ENCODE assay signal across 1 cellular context in the genomic region with DNA sequence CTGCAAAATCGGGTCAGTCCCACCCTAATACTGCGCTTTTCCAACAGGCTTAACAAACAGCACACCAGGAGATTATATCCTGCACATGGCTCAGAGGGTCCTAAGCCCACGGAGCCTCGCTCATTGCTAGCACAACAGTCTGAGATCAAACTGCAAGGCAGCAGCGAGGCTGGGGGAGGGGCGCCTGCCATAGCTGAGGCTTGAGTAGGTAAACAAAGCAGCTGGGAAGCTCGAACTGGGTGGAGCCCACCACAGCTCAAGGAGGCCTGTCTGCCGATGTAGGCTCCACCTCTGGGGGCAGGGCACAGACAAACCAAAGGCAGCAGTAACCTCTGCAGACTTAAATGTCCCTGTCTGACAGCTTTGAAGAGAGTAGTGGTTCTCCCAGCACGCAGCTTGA.
A peak's percentile ranks its signal among the peaks of the same experiment; 100 is the strongest.
TF ChIP-seq lines count a peak whose summit lies in the region.
"Not testable (repeated sequence)": the region's sequence is repeated elsewhere in the genome, so short reads cannot be mapped to it uniquely, and the experiment has no call there.

No MANE protein-coding gene starts in this region.

TF ChIP-seq in HepG2, 621 proteins besides CTCF, POLR2A, EP300 and RAD21:
- peak; percentile 93 for TF ChIP-seq ZNF281 (CRISPR knock-in tag; IDR thresholded peaks at IDR 0.05; ENCODE audit: borderline replicate concordance)
- TF ChIP-seq, protein P1, sequence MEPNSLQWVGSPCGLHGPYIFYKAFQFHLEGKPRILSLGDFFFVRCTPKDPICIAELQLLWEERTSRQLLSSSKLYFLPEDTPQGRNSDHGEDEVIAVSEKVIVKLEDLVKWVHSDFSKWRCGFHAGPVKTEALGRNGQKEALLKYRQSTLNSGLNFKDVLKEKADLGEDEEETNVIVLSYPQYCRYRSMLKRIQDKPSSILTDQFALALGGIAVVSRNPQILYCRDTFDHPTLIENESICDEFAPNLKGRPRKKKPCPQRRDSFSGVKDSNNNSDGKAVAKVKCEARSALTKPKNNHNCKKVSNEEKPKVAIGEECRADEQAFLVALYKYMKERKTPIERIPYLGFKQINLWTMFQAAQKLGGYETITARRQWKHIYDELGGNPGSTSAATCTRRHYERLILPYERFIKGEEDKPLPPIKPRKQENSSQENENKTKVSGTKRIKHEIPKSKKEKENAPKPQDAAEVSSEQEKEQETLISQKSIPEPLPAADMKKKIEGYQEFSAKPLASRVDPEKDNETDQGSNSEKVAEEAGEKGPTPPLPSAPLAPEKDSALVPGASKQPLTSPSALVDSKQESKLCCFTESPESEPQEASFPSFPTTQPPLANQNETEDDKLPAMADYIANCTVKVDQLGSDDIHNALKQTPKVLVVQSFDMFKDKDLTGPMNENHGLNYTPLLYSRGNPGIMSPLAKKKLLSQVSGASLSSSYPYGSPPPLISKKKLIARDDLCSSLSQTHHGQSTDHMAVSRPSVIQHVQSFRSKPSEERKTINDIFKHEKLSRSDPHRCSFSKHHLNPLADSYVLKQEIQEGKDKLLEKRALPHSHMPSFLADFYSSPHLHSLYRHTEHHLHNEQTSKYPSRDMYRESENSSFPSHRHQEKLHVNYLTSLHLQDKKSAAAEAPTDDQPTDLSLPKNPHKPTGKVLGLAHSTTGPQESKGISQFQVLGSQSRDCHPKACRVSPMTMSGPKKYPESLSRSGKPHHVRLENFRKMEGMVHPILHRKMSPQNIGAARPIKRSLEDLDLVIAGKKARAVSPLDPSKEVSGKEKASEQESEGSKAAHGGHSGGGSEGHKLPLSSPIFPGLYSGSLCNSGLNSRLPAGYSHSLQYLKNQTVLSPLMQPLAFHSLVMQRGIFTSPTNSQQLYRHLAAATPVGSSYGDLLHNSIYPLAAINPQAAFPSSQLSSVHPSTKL (CRISPR knock-in tag; IDR thresholded peaks at IDR 0.05) = peak; percentile 38; the same call in 1 of the 2 replicates
- peak; percentile 42; the same call in 1 of the 2 replicates for TF ChIP-seq SP5 (CRISPR knock-in tag; IDR thresholded peaks at IDR 0.05; ENCODE audit: borderline replicate concordance, low read depth)
- peak; percentile 36; the same call in 1 of the 2 replicates for TF ChIP-seq FOXA3 (CRISPR knock-in tag; IDR thresholded peaks at IDR 0.05)
- TF ChIP-seq FOXA1 (IDR thresholded peaks at IDR 0.05) = not testable (repeated sequence)
- peak; percentile 68 for TF ChIP-seq FOXA1 (CRISPR knock-in tag; IDR thresholded peaks at IDR 0.05)
- 0 out of 2 replicates have a peak, but pooled peaks have one; percentile 20 for TF ChIP-seq KDM5B (CRISPR knock-in tag; IDR thresholded peaks at IDR 0.05; ENCODE audit: borderline replicate concordance)
- TF ChIP-seq ZMYM4 (CRISPR knock-in tag; IDR thresholded peaks at IDR 0.05) = 0 out of 2 replicates have a peak, but pooled peaks have one; percentile 64
- TF ChIP-seq, protein P2, sequence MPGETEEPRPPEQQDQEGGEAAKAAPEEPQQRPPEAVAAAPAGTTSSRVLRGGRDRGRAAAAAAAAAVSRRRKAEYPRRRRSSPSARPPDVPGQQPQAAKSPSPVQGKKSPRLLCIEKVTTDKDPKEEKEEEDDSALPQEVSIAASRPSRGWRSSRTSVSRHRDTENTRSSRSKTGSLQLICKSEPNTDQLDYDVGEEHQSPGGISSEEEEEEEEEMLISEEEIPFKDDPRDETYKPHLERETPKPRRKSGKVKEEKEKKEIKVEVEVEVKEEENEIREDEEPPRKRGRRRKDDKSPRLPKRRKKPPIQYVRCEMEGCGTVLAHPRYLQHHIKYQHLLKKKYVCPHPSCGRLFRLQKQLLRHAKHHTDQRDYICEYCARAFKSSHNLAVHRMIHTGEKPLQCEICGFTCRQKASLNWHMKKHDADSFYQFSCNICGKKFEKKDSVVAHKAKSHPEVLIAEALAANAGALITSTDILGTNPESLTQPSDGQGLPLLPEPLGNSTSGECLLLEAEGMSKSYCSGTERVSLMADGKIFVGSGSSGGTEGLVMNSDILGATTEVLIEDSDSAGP (CRISPR knock-in tag; IDR thresholded peaks at IDR 0.05; ENCODE audit: borderline replicate concordance) = peak; percentile 26; the same call in 1 of the 2 replicates
- peak; percentile 58; the same call in 1 of the 2 replicates for TF ChIP-seq ZNF280B (CRISPR knock-in tag; IDR thresholded peaks at IDR 0.05; ENCODE audit: borderline replicate concordance)
- TF ChIP-seq FOXO1 (CRISPR knock-in tag; IDR thresholded peaks at IDR 0.05) = 0 out of 2 replicates have a peak, but pooled peaks have one; percentile 11
